Comparison of ENCODE assay signal across 8 cellular contexts in the genomic region with DNA sequence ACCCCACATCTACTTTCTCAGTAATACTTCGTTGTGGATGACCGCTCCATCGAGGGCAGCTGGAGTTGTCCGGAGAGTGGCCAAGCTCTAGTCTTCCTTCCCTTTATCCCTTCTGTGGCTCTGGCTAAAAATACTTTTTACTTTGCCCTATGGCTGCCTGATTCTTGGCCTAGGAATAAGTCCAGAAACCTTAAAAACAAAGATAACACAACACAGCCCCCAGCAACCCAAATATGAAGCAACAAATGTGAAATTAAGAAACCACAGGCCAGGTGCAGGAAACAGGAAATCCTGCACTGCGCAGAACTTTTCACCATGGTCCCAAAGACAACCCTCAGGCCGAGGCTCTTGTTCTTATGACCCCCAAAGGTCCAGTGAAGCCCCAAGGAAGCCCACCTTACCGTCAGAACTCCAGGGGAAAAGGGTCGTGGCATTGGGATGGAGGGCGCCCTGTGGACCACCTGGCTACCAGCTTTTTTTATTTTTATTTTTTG. TPM values are rescaled to one million over a fixed set of nuclear protein-coding genes. Genes with fewer than 3 reads are reported as not detected.
A peak's percentile ranks its signal among the peaks of the same experiment; 100 is the strongest.
DNase-seq lines count a peak whose midpoint lies in the region; ATAC-seq and TF ChIP-seq lines count a peak whose summit lies in the region.
"Had no signal": no experiment of that assay in that cellular context is flagged by ENCODE, and none has a peak within 500 bp of the region (broad histone marks: within the 10 kb centered on the region; RNA-seq: fewer than 3 reads in every experiment).

No MANE protein-coding gene starts in this region.

- H3K4me1 Mint-ChIP-seq in osteocyte (ENCODE audit: unreplicated experiment), result peaks cover 40% of the 10 kb centered on the region

- no peaks in the 10 kb centered on the region for H3K27me3 Mint-ChIP-seq in osteocyte (ENCODE audit: unreplicated experiment)

- peak; percentile 42 for ATAC-seq in GM19452 (IDR thresholded peaks at IDR 0.05; ENCODE audit: unreplicated experiment)
- peak; percentile 48 for ATAC-seq in HG03520 (IDR thresholded peaks at IDR 0.05; ENCODE audit: unreplicated experiment)
- peak; percentile 61 for ATAC-seq in sciatic nerve
- ATAC-seq: Panc1 had no signal

- no peaks in the 10 kb centered on the region for H3K9me3 Mint-ChIP-seq in osteocyte (ENCODE audit: unreplicated experiment)

- intact Hi-C loops in sciatic nerve (cut with DNase I), result no loop called here

- peaks cover 24% of the 10 kb centered on the region for H3K36me3 Mint-ChIP-seq in osteocyte (ENCODE audit: unreplicated experiment)

- peak; percentile 47 for DNase-seq in activated effector memory CD4-positive, alpha-beta T cell treated with Interleukin-2 at 50 U/mL for 16 hours
- DNase-seq in sciatic nerve (ENCODE audit: low spot score) (no peak), amygdala (lab: John Stamatoyannopoulos, UW) (no peak), osteocyte (ENCODE audit: extremely low spot score, unreplicated experiment) (no peak)
- DNase-seq in activated CD4-positive, CD25-positive, alpha-beta regulatory T cell (lab: John Stamatoyannopoulos, UW), result no peak

- H3K27ac Mint-ChIP-seq in osteocyte (ENCODE audit: unreplicated experiment), result no peak overlapping the region

- TF ChIP-seq CTCF in osteocyte (IDR thresholded peaks at IDR 0.05), result no peak

- no peak overlapping the region for H3K4me3 Mint-ChIP-seq in osteocyte (ENCODE audit: unreplicated experiment)

RNA-seq across cellular contexts. Expression of a gene that starts 26.0 kb away (rescaled TPM):
- 44.2 TPM for total RNA-seq in sciatic nerve
- 33.2 and 37.4 TPM in 2 replicates for total RNA-seq in osteocyte

RNA-seq across cellular contexts. Expression of a gene that starts 28.5 kb away (rescaled TPM):
- total RNA-seq in sciatic nerve, result 36.9 TPM
- 41.5 and 42.5 TPM in 2 replicates for total RNA-seq in osteocyte

RNA-seq across cellular contexts. Expression of a gene that starts 42.3 kb away (rescaled TPM):
- 6.2 TPM for total RNA-seq in sciatic nerve
- 7.8 and 8.0 TPM in 2 replicates for total RNA-seq in osteocyte

RNA-seq across cellular contexts. Expression of a gene that starts 55.4 kb away (rescaled TPM):
- total RNA-seq in sciatic nerve (1.5 TPM), osteocyte (not detected in 2 replicates)
